Comparison of ENCODE assay signal across 8 cellular contexts in the genomic region with DNA sequence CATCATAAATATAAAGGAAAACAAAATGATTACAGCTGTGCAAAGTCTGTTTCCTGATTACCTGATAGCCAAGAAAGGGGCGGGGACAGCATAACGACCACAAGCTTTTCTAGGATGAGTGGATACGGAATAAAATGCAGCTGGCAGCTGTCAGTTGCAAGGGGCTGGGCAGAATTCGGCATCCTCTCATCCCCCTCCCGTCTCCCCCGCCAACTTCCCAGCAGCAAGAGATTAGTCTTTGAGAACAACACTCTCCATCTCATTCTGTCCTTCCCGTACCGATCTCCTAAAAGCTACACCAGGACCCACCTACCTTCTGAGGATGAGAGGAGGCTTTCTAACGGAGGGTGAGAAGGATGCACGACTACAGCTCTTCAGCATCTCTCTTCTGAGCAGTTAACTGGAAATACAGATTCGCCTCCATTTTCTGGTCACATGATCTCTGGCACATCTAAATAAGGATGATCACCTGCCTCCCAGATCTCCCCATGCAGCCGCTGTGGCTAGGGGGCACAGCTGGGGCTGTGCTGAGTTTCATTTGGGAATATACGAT.
A peak's percentile ranks its signal among the peaks of the same experiment; 100 is the strongest.
DNase-seq lines count a peak whose midpoint lies in the region; ATAC-seq and TF ChIP-seq lines count a peak whose summit lies in the region.

No MANE protein-coding gene starts in this region.

- intact Hi-C loops in heart right ventricle (cut with DNase I): loop anchor here in 1 of 10 donors (5.0 kb wide), 1 partner anchor 1445 kb away; no protein-coding TSS in a partner anchor
- intact Hi-C loops in cardiac septum (cut with DNase I): no loop called here
- intact Hi-C loops in stomach (cut with DNase I; ENCODE audit: low total_unique reads): no loop called here
- intact Hi-C loops in testis (cut with DNase I; ENCODE audit: low total_unique reads): no loop called here

- 4 to 6% methylated on average over 13 of the region's 13 CpGs for WGBS in heart right ventricle, 2 donors
- WGBS in stomach, 5 donors: 11 to 17% (median 12%) methylated on average over 13 of the region's 13 CpGs
- 15 to 26% methylated on average over 13 of the region's 13 CpGs for WGBS in testis, 2 donors

- no peak for DNase-seq in heart right ventricle
- no peak for DNase-seq in cardiac septum (ENCODE audit: low spot score)
- DNase-seq in WTC11 (ENCODE audit: low spot score): no peak
- DNase-seq in stomach: no peak
- no peak for DNase-seq in Kasumi-1 (lab: John Stamatoyannopoulos, UW)
- DNase-seq in testis: no peak
- DNase-seq in activated CD4-positive, alpha-beta T cell treated with anti-CD3 and anti-CD28 coated beads for 1 hour: no peak

- H3K9ac ChIP-seq in iPS-15b (ENCODE audit: low read depth, low read length): no peak overlapping the region

- TF ChIP-seq POLR2A in stomach (IDR thresholded peaks at IDR 0.05) (no peak), testis (IDR thresholded peaks at IDR 0.05) (no peak)

- no peak for ATAC-seq in heart right ventricle
- ATAC-seq in WTC11: no peak

- no peak overlapping the region for H3K27ac Mint-ChIP-seq in WTC11

- TF ChIP-seq EP300 in stomach (IDR thresholded peaks at IDR 0.05): no peak

- H3K27me3 Mint-ChIP-seq in WTC11 (ENCODE audit: low read depth): peaks cover 58% of the 10 kb centered on the region

- H3K27ac ChIP-seq in heart right ventricle (peak overlapping the region in 1 of 10 donors; percentile 24), stomach (no peak overlapping the region), testis (no peak overlapping the region)

- peaks cover 21% of the 10 kb centered on the region for H3K4me1 Mint-ChIP-seq in WTC11

- peaks cover 0 to 66% (median 19%) of the 10 kb centered on the region in 7 donors for H3K27me3 ChIP-seq in heart right ventricle
- H3K27me3 ChIP-seq in iPS-15b (ENCODE audit: control insufficient read depth, insufficient read depth, low read length): peaks cover 30% of the 10 kb centered on the region
- no peaks in the 10 kb centered on the region for H3K27me3 ChIP-seq in stomach
- H3K27me3 ChIP-seq in testis: no peaks in the 10 kb centered on the region

- peaks cover 0 to 43% (median 0%) of the 10 kb centered on the region in 9 donors for H3K4me1 ChIP-seq in heart right ventricle
- peaks cover 9% of the 10 kb centered on the region for H3K4me1 ChIP-seq in iPS-15b (ENCODE audit: control insufficient read depth, insufficient read depth, low read length)
- H3K4me1 ChIP-seq in stomach: peaks cover 32 to 61% (median 43%) of the 10 kb centered on the region in 4 donors
- H3K4me1 ChIP-seq in testis: no peaks in the 10 kb centered on the region

- H3K9me3 ChIP-seq in heart right ventricle: no peaks in the 10 kb centered on the region
- H3K9me3 ChIP-seq in iPS-15b (ENCODE audit: control insufficient read depth, insufficient read depth, low read length): no peaks in the 10 kb centered on the region
- H3K9me3 ChIP-seq in stomach: no peaks in the 10 kb centered on the region
- H3K9me3 ChIP-seq in testis: no peaks in the 10 kb centered on the region

- H3K9me3 Mint-ChIP-seq in WTC11: no peaks in the 10 kb centered on the region

- CTCF ChIA-PET in WTC11 (lab: Charles Lee): interaction anchor here (0.8 to 1.4 kb wide), 3 partner anchors 33 to 305 kb away, joined by 3 read pairs; no protein-coding TSS in a partner anchor

- no peak for TF ChIP-seq CTCF in heart right ventricle (IDR thresholded peaks at IDR 0.05)
- TF ChIP-seq CTCF in WTC11 (IDR thresholded peaks at IDR 0.05): no peak
- TF ChIP-seq CTCF in stomach (IDR thresholded peaks at IDR 0.05): no peak
- TF ChIP-seq CTCF in testis (IDR thresholded peaks at IDR 0.05): no peak

- H3K4me3 ChIP-seq in heart right ventricle: peak overlapping the region in 6 of 10 donors; percentile 13 to 44 (median 21)
- peak overlapping the region; percentile 59 for H3K4me3 ChIP-seq in iPS-15b (ENCODE audit: low read depth, low read length)
- peak overlapping the region in 3 of 4 donors; percentile 22 to 37 (median 25) for H3K4me3 ChIP-seq in stomach
- peak overlapping the region in 1 of 2 donors; percentile 17 for H3K4me3 ChIP-seq in testis

- POLR2A ChIA-PET in WTC11 (lab: Charles Lee): no interaction called here

- H3K4me3 Mint-ChIP-seq in WTC11: peak overlapping the region; percentile 61

- H3K36me3 ChIP-seq in heart right ventricle (no peaks in the 10 kb centered on the region), iPS-15b (ENCODE audit: control insufficient read depth, insufficient read depth, low read length) (no peaks in the 10 kb centered on the region), stomach (no peaks in the 10 kb centered on the region), testis (ENCODE audit: low read depth, missing control alignments) (no peaks in the 10 kb centered on the region)

- no peaks in the 10 kb centered on the region for H3K36me3 Mint-ChIP-seq in WTC11

TF ChIP-seq in WTC11, 78 proteins besides CTCF, POLR2A, EP300 and RAD21 (continues in another document):
- TF ChIP-seq NR3C1 (CRISPR knock-in tag; conservative IDR thresholded peaks at IDR 0.05; ENCODE audit: low read depth) (no peak), ELF4 (CRISPR knock-in tag; IDR thresholded peaks at IDR 0.05; ENCODE audit: low read depth) (no peak), ZNF219 (CRISPR knock-in tag; IDR thresholded peaks at IDR 0.05; ENCODE audit: borderline replicate concordance) (no peak), ZNF138 (CRISPR knock-in tag; conservative IDR thresholded peaks at IDR 0.05) (no peak), NR1H2 (CRISPR knock-in tag; IDR thresholded peaks at IDR 0.05) (no peak), ETV6 (CRISPR knock-in tag; IDR thresholded peaks at IDR 0.05) (no peak), IRF2 (CRISPR knock-in tag; IDR thresholded peaks at IDR 0.05; ENCODE audit: borderline replicate concordance, low read depth) (no peak), MXD4 (CRISPR knock-in tag; IDR thresholded peaks at IDR 0.05; ENCODE audit: borderline replicate concordance) (no peak)
- TF ChIP-seq, protein P1, sequence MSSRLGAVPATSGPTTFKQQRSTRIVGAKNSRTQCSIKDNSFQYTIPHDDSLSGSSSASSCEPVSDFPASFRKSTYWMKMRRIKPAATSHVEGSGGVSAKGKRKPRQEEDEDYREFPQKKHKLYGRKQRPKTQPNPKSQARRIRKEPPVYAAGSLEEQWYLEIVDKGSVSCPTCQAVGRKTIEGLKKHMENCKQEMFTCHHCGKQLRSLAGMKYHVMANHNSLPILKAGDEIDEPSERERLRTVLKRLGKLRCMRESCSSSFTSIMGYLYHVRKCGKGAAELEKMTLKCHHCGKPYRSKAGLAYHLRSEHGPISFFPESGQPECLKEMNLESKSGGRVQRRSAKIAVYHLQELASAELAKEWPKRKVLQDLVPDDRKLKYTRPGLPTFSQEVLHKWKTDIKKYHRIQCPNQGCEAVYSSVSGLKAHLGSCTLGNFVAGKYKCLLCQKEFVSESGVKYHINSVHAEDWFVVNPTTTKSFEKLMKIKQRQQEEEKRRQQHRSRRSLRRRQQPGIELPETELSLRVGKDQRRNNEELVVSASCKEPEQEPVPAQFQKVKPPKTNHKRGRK (CRISPR knock-in tag; IDR thresholded peaks at IDR 0.05; ENCODE audit: borderline replicate concordance): no peak
- TF ChIP-seq, protein P2, sequence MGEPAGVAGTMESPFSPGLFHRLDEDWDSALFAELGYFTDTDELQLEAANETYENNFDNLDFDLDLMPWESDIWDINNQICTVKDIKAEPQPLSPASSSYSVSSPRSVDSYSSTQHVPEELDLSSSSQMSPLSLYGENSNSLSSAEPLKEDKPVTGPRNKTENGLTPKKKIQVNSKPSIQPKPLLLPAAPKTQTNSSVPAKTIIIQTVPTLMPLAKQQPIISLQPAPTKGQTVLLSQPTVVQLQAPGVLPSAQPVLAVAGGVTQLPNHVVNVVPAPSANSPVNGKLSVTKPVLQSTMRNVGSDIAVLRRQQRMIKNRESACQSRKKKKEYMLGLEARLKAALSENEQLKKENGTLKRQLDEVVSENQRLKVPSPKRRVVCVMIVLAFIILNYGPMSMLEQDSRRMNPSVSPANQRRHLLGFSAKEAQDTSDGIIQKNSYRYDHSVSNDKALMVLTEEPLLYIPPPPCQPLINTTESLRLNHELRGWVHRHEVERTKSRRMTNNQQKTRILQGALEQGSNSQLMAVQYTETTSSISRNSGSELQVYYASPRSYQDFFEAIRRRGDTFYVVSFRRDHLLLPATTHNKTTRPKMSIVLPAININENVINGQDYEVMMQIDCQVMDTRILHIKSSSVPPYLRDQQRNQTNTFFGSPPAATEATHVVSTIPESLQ (CRISPR knock-in tag; IDR thresholded peaks at IDR 0.05): no peak
- TF ChIP-seq, protein P3, sequence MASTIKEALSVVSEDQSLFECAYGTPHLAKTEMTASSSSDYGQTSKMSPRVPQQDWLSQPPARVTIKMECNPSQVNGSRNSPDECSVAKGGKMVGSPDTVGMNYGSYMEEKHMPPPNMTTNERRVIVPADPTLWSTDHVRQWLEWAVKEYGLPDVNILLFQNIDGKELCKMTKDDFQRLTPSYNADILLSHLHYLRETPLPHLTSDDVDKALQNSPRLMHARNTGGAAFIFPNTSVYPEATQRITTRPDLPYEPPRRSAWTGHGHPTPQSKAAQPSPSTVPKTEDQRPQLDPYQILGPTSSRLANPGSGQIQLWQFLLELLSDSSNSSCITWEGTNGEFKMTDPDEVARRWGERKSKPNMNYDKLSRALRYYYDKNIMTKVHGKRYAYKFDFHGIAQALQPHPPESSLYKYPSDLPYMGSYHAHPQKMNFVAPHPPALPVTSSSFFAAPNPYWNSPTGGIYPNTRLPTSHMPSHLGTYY (CRISPR knock-in tag; IDR thresholded peaks at IDR 0.05): no peak
- TF ChIP-seq, protein P4, sequence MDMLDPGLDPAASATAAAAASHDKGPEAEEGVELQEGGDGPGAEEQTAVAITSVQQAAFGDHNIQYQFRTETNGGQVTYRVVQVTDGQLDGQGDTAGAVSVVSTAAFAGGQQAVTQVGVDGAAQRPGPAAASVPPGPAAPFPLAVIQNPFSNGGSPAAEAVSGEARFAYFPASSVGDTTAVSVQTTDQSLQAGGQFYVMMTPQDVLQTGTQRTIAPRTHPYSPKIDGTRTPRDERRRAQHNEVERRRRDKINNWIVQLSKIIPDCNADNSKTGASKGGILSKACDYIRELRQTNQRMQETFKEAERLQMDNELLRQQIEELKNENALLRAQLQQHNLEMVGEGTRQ (CRISPR knock-in tag; IDR thresholded peaks at IDR 0.05): peak; percentile 82
- TF ChIP-seq, protein P5, sequence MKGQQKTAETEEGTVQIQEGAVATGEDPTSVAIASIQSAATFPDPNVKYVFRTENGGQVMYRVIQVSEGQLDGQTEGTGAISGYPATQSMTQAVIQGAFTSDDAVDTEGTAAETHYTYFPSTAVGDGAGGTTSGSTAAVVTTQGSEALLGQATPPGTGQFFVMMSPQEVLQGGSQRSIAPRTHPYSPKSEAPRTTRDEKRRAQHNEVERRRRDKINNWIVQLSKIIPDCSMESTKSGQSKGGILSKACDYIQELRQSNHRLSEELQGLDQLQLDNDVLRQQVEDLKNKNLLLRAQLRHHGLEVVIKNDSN (CRISPR knock-in tag; IDR thresholded peaks at IDR 0.05): peak; percentile 72
